In genomic region chr17:2828396-2829038, GRCh38 we compare ENCODE assay signal across 1 cellular context.
TF ChIP-seq lines count a peak whose summit lies in the region.

No MANE protein-coding gene starts in this region.

TF ChIP-seq in HEK293, 187 proteins besides CTCF, POLR2A, EP300 and RAD21 (continued from another document):
- TF ChIP-seq, protein P1, sequence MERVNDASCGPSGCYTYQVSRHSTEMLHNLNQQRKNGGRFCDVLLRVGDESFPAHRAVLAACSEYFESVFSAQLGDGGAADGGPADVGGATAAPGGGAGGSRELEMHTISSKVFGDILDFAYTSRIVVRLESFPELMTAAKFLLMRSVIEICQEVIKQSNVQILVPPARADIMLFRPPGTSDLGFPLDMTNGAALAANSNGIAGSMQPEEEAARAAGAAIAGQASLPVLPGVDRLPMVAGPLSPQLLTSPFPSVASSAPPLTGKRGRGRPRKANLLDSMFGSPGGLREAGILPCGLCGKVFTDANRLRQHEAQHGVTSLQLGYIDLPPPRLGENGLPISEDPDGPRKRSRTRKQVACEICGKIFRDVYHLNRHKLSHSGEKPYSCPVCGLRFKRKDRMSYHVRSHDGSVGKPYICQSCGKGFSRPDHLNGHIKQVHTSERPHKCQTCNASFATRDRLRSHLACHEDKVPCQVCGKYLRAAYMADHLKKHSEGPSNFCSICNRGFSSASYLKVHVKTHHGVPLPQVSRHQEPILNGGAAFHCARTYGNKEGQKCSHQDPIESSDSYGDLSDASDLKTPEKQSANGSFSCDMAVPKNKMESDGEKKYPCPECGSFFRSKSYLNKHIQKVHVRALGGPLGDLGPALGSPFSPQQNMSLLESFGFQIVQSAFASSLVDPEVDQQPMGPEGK (tag by site-specific recombination; IDR thresholded peaks at IDR 0.05) = peak; percentile 49; the same call in 1 of the 2 replicates
- peak; percentile 70; the same call in 1 of the 2 replicates for TF ChIP-seq ZNF391 (tag by site-specific recombination; IDR thresholded peaks at IDR 0.05; ENCODE audit: borderline replicate concordance, low read depth)
- no peak for TF ChIP-seq ZNF830 (tag by site-specific recombination; IDR thresholded peaks at IDR 0.05; ENCODE audit: low read depth)
- TF ChIP-seq KLF9 (tag by site-specific recombination; IDR thresholded peaks at IDR 0.05; ENCODE audit: low read depth) = no peak
- no peak for TF ChIP-seq BCL11A (tag by site-specific recombination; IDR thresholded peaks at IDR 0.05; ENCODE audit: low read depth)
- no peak for TF ChIP-seq ZNF202 (tag by site-specific recombination; IDR thresholded peaks at IDR 0.05; ENCODE audit: borderline replicate concordance)
- no peak for TF ChIP-seq AEBP2 (tag by site-specific recombination; IDR thresholded peaks at IDR 0.05; ENCODE audit: borderline replicate concordance)
- no peak for TF ChIP-seq GLI2 (tag by site-specific recombination; IDR thresholded peaks at IDR 0.05; ENCODE audit: borderline replicate concordance, low read depth)
- TF ChIP-seq, protein P2, sequence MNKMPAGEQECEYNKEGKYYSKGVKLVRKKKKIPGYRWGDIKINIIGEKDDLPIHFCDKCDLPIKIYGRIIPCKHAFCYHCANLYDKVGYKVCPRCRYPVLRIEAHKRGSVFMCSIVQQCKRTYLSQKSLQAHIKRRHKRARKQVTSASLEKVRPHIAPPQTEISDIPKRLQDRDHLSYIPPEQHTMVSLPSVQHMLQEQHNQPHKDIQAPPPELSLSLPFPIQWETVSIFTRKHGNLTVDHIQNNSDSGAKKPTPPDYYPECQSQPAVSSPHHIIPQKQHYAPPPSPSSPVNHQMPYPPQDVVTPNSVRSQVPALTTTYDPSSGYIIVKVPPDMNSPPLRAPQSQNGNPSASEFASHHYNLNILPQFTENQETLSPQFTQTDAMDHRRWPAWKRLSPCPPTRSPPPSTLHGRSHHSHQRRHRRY (tag by site-specific recombination; IDR thresholded peaks at IDR 0.05) = no peak
- no peak for TF ChIP-seq SALL2 (tag by site-specific recombination; IDR thresholded peaks at IDR 0.05; ENCODE audit: borderline replicate concordance)
- no peak for TF ChIP-seq ZNF580 (tag by site-specific recombination; IDR thresholded peaks at IDR 0.05)
- TF ChIP-seq ZBTB6 (tag by site-specific recombination; IDR thresholded peaks at IDR 0.05) = no peak
- no peak for TF ChIP-seq ZBTB7A (tag by site-specific recombination; IDR thresholded peaks at IDR 0.05; ENCODE audit: low read depth)
- no peak for TF ChIP-seq ZSCAN4 (tag by site-specific recombination; IDR thresholded peaks at IDR 0.05)
- peak; percentile 88 for TF ChIP-seq ZNF341 (tag by site-specific recombination; IDR thresholded peaks at IDR 0.05; ENCODE audit: low read depth)
- TF ChIP-seq ATF2 (tag by site-specific recombination; IDR thresholded peaks at IDR 0.05; ENCODE audit: low read depth) = no peak
- TF ChIP-seq KLF8 (tag by site-specific recombination; IDR thresholded peaks at IDR 0.05) = peak; percentile 47; the same call in 1 of the 2 replicates
- no peak for TF ChIP-seq ZNF837 (tag by site-specific recombination; IDR thresholded peaks at IDR 0.05)
- TF ChIP-seq MYNN (tag by site-specific recombination; IDR thresholded peaks at IDR 0.05; ENCODE audit: borderline replicate concordance) = no peak
- 0 out of 2 replicates have a peak, but pooled peaks have one; percentile 37 for TF ChIP-seq IKZF3 (tag by site-specific recombination; IDR thresholded peaks at IDR 0.05)
- TF ChIP-seq GLIS2 (tag by site-specific recombination; IDR thresholded peaks at IDR 0.05) = no peak
- no peak for TF ChIP-seq ZNF10 (tag by site-specific recombination; IDR thresholded peaks at IDR 0.05)
- no peak for TF ChIP-seq ZNF138 (tag by site-specific recombination; IDR thresholded peaks at IDR 0.05; ENCODE audit: borderline replicate concordance)
- peak; percentile 97 for TF ChIP-seq ZNF2 (tag by site-specific recombination; IDR thresholded peaks at IDR 0.05)
- TF ChIP-seq YY2 (tag by site-specific recombination; IDR thresholded peaks at IDR 0.05) = no peak
- no peak for TF ChIP-seq ZNF16 (tag by site-specific recombination; IDR thresholded peaks at IDR 0.05; ENCODE audit: low read depth)
- TF ChIP-seq TCF7L2 (IDR thresholded peaks at IDR 0.05; ENCODE audit: borderline replicate concordance, low read depth, low read length) = no peak
- peak; percentile 96 for TF ChIP-seq ZNF654 (tag by site-specific recombination; IDR thresholded peaks at IDR 0.05; ENCODE audit: low read depth)
- TF ChIP-seq ZBTB8A (tag by site-specific recombination; IDR thresholded peaks at IDR 0.05) = no peak
- no peak for TF ChIP-seq ZBTB26 (tag by site-specific recombination; optimal IDR thresholded peaks at IDR 0.05)
- no peak for TF ChIP-seq ZNF184 (tag by site-specific recombination; IDR thresholded peaks at IDR 0.05)
- TF ChIP-seq, protein P3, sequence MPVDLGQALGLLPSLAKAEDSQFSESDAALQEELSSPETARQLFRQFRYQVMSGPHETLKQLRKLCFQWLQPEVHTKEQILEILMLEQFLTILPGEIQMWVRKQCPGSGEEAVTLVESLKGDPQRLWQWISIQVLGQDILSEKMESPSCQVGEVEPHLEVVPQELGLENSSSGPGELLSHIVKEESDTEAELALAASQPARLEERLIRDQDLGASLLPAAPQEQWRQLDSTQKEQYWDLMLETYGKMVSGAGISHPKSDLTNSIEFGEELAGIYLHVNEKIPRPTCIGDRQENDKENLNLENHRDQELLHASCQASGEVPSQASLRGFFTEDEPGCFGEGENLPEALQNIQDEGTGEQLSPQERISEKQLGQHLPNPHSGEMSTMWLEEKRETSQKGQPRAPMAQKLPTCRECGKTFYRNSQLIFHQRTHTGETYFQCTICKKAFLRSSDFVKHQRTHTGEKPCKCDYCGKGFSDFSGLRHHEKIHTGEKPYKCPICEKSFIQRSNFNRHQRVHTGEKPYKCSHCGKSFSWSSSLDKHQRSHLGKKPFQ (tag by site-specific recombination; IDR thresholded peaks at IDR 0.05) = peak; percentile 100
- peak; percentile 65 for TF ChIP-seq ZEB2 (tag by site-specific recombination; IDR thresholded peaks at IDR 0.05)
- TF ChIP-seq ZNF394 (tag by site-specific recombination; IDR thresholded peaks at IDR 0.05; ENCODE audit: borderline replicate concordance) = 0 out of 2 replicates have a peak, but pooled peaks have one; percentile 21
- no peak for TF ChIP-seq ZBTB11 (tag by site-specific recombination; conservative IDR thresholded peaks at IDR 0.05; ENCODE audit: low read depth)
- TF ChIP-seq ZNF513 (tag by site-specific recombination; IDR thresholded peaks at IDR 0.05) = peak; percentile 80
- no peak for TF ChIP-seq SP2 (tag by site-specific recombination; IDR thresholded peaks at IDR 0.05)
- TF ChIP-seq, protein P4, sequence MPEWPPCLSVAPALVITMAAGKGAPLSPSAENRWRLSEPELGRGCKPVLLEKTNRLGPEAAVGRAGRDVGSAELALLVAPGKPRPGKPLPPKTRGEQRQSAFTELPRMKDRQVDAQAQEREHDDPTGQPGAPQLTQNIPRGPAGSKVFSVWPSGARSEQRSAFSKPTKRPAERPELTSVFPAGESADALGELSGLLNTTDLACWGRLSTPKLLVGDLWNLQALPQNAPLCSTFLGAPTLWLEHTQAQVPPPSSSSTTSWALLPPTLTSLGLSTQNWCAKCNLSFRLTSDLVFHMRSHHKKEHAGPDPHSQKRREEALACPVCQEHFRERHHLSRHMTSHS (tag by site-specific recombination; IDR thresholded peaks at IDR 0.05) = no peak
- TF ChIP-seq ZFP69B (tag by site-specific recombination; IDR thresholded peaks at IDR 0.05) = peak; percentile 64; the same call in 1 of the 2 replicates
- TF ChIP-seq GFI1B (tag by site-specific recombination; IDR thresholded peaks at IDR 0.05) = no peak
- no peak for TF ChIP-seq ZNF292 (tag by site-specific recombination; IDR thresholded peaks at IDR 0.05; ENCODE audit: borderline replicate concordance, low read depth)
- no peak for TF ChIP-seq ZBTB48 (tag by site-specific recombination; IDR thresholded peaks at IDR 0.05)
- TF ChIP-seq ZNF354C (tag by site-specific recombination; IDR thresholded peaks at IDR 0.05; ENCODE audit: borderline replicate concordance, low read depth) = no peak
